ENCODE assay signal across 31 cellular contexts in the genomic region with DNA sequence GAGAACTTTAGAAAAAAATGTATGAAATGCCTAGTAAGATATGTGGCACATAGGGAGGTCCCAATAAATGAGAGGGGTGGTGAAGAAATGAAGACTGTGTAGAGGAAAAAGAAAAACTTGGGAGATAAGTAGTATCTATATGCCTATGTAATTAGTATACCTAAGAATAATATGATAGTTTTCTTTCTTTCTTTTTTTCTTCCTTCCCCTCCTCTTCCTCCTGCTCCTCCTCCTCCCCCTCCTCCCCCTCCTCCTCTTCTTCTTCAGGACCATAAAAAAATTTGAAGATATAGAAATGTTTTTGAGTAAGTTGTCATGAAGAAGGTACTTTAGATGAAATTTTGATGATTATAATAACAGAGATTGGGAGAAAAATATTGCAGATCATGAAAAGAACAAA.
"Had no signal": no experiment of that assay in that cellular context is flagged by ENCODE, and none has a peak within 500 bp of the region (broad histone marks: within the 10 kb centered on the region; RNA-seq: fewer than 3 reads in every experiment).

No MANE protein-coding gene starts in this region.

- H3K4me2 ChIP-seq: KMS-11 had no signal

- DNase-seq: Karpas-422, Kasumi-1, MG63, MM.1S, MV-4-11, NCI-H1092, NCI-H1092 treated with DMSO at 0.1 percent for 48 hours, NCI-H1105, NCI-H1105 treated with DMSO at 0.1 percent for 48 hours, NCI-H1436, NCI-H1436 treated with DMSO at 0.1 percent for 48 hours, NCI-H146, NCI-H1694, NCI-H1694 treated with DMSO at 0.1 percent for 48 hours, NCI-H187, NCI-H187 treated with DMSO at 0.1 percent for 48 hours, NCI-H1930, NCI-H2029, NCI-H2029 treated with DMSO at 0.1 percent for 48 hours, NCI-H2081 treated with DMSO at 0.1 percent for 48 hours, NCI-H2107, NCI-H2171, NCI-H2171 treated with DMSO at 0.1 percent for 48 hours, NCI-H2227 treated with DMSO at 0.1 percent for 48 hours, NCI-H226, NCI-H345, NCI-H446, NCI-H446 treated with DMSO at 0.1 percent for 48 hours, NCI-H510A, NCI-H510A treated with DMSO at 0.1 percent for 48 hours had no signal

- H3K27me3 ChIP-seq: MG63 had no signal

- H3K9me3 ChIP-seq: MG63 had no signal

- H3K4me3 ChIP-seq: MG63 had no signal

- H3K27ac ChIP-seq: KMS-11 had no signal

- H3K9ac ChIP-seq: KMS-11 had no signal
